4 cellular contexts compared by ENCODE assay signal in genomic region chr4:15942283-15942682, GRCh38.
TF ChIP-seq lines count a peak whose summit lies in the region.

No MANE protein-coding gene starts in this region.

TF ChIP-seq in HepG2, 621 proteins besides CTCF, POLR2A, EP300 and RAD21:
- TF ChIP-seq MXD3 (CRISPR knock-in tag; IDR thresholded peaks at IDR 0.05): no peak
- no peak for TF ChIP-seq ZNF230 (CRISPR knock-in tag; IDR thresholded peaks at IDR 0.05)
- peak; percentile 71 to 81; a peak in 3 of 4 replicates for TF ChIP-seq MAFK (conservative IDR thresholded peaks at IDR 0.05 in 1 of 2, IDR thresholded peaks at IDR 0.05 in 1 of 2; ENCODE audit: low read length in 2 of 2)
- TF ChIP-seq SAFB2 (CRISPR knock-in tag; IDR thresholded peaks at IDR 0.05; ENCODE audit: borderline replicate concordance, low read depth): no peak
- peak; percentile 74 for TF ChIP-seq MAFF (IDR thresholded peaks at IDR 0.05; ENCODE audit: low read depth, low read length)
- no peak for TF ChIP-seq ZBTB25 (CRISPR knock-in tag; IDR thresholded peaks at IDR 0.05)
- TF ChIP-seq, protein P1, sequence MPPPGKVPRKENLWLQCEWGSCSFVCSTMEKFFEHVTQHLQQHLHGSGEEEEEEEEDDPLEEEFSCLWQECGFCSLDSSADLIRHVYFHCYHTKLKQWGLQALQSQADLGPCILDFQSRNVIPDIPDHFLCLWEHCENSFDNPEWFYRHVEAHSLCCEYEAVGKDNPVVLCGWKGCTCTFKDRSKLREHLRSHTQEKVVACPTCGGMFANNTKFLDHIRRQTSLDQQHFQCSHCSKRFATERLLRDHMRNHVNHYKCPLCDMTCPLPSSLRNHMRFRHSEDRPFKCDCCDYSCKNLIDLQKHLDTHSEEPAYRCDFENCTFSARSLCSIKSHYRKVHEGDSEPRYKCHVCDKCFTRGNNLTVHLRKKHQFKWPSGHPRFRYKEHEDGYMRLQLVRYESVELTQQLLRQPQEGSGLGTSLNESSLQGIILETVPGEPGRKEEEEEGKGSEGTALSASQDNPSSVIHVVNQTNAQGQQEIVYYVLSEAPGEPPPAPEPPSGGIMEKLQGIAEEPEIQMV (CRISPR knock-in tag; IDR thresholded peaks at IDR 0.05; ENCODE audit: low read depth): no peak
- TF ChIP-seq ZSCAN31 (CRISPR knock-in tag; IDR thresholded peaks at IDR 0.05; ENCODE audit: low read depth): no peak
- no peak for TF ChIP-seq YEATS4 (CRISPR knock-in tag; IDR thresholded peaks at IDR 0.05; ENCODE audit: borderline replicate concordance)
- TF ChIP-seq NFATC3 (CRISPR knock-in tag; IDR thresholded peaks at IDR 0.05): no peak

TF ChIP-seq in A549, 52 proteins besides CTCF, POLR2A, EP300 and RAD21:
- TF ChIP-seq MAFK (IDR thresholded peaks at IDR 0.05; ENCODE audit: partially characterized antibody): peak; percentile 77
- TF ChIP-seq CBX8 (IDR thresholded peaks at IDR 0.05): no peak

TF ChIP-seq in IMR-90, 13 proteins besides CTCF, POLR2A, EP300 and RAD21:
- TF ChIP-seq SMC3 (IDR thresholded peaks at IDR 0.05; ENCODE audit: low read depth, low read length): no peak
- TF ChIP-seq MAFK (IDR thresholded peaks at IDR 0.05; ENCODE audit: low read depth, low read length): peak; percentile 75

TF ChIP-seq in K562, 482 proteins besides CTCF, POLR2A, EP300 and RAD21:
- TF ChIP-seq ZKSCAN3 (CRISPR knock-in tag; IDR thresholded peaks at IDR 0.05) (no peak), MLX (CRISPR knock-in tag; conservative IDR thresholded peaks at IDR 0.05) (no peak), ZBTB40 (IDR thresholded peaks at IDR 0.05) (no peak), ZBTB40 (CRISPR knock-in tag; IDR thresholded peaks at IDR 0.05) (no peak), ZEB2 (IDR thresholded peaks at IDR 0.05) (no peak), ZNF316 (IDR thresholded peaks at IDR 0.05) (peak; percentile 68), POLR2AphosphoS5 (IDR thresholded peaks at IDR 0.05; ENCODE audit: control insufficient read depth, insufficient read depth, low read depth, low read length) (no peak)
- TF ChIP-seq, protein P2, sequence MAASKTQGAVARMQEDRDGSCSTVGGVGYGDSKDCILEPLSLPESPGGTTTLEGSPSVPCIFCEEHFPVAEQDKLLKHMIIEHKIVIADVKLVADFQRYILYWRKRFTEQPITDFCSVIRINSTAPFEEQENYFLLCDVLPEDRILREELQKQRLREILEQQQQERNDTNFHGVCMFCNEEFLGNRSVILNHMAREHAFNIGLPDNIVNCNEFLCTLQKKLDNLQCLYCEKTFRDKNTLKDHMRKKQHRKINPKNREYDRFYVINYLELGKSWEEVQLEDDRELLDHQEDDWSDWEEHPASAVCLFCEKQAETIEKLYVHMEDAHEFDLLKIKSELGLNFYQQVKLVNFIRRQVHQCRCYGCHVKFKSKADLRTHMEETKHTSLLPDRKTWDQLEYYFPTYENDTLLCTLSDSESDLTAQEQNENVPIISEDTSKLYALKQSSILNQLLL (CRISPR knock-in tag; IDR thresholded peaks at IDR 0.05; ENCODE audit: borderline replicate concordance): no peak
